16 cellular contexts compared by ENCODE assay signal in genomic region chr3:113663761-113664160, GRCh38.
"Had no signal": no experiment of that assay in that cellular context is flagged by ENCODE, and none has a peak within 500 bp of the region (broad histone marks: within the 10 kb centered on the region; RNA-seq: fewer than 3 reads in every experiment).

No MANE protein-coding gene starts in this region.

- DNase-seq: activated CD4-positive, alpha-beta T cell treated with anti-CD3 and anti-CD28 coated beads for 4 hours; activated CD8-positive, alpha-beta T cell treated with anti-CD3 and anti-CD28 coated beads for 36 hours; activated gamma-delta T cell; activated T-cell treated with anti-CD3 and anti-CD28 coated beads, Interleukin-2, amount 50 U/mL, for 48 hours; amniotic stem cell; caudate nucleus; hypothalamus; kidney glomerular epithelial cell; lower lobe of right lung; midbrain; naive thymus-derived CD4-positive, alpha-beta T cell; T-helper 17 cell; uterus had no signal

- ATAC-seq: activated CD8-positive, alpha-beta T cell treated with anti-CD3 and anti-CD28 coated beads for 36 hours; lower lobe of right lung; naive thymus-derived CD4-positive, alpha-beta T cell; T-helper 17 cell had no signal

- H3K4me3 Mint-ChIP-seq: activated CD8-positive, alpha-beta T cell treated with anti-CD3 and anti-CD28 coated beads for 36 hours; activated naive CD8-positive, alpha-beta T cell; naive thymus-derived CD4-positive, alpha-beta T cell; T-helper 17 cell had no signal

- H3K27ac Mint-ChIP-seq: activated CD8-positive, alpha-beta T cell treated with anti-CD3 and anti-CD28 coated beads for 36 hours; T-helper 17 cell had no signal

- H3K27ac ChIP-seq: coronary artery, lower lobe of right lung, parathyroid adenoma, uterus had no signal

- H3K9me3 Mint-ChIP-seq: activated CD8-positive, alpha-beta T cell treated with anti-CD3 and anti-CD28 coated beads for 36 hours had no signal

- H3K27me3 Mint-ChIP-seq: activated CD8-positive, alpha-beta T cell treated with anti-CD3 and anti-CD28 coated beads for 36 hours; activated naive CD8-positive, alpha-beta T cell; naive thymus-derived CD4-positive, alpha-beta T cell; T-helper 17 cell had no signal
